11 cellular contexts compared by ENCODE assay signal in the genomic region with DNA sequence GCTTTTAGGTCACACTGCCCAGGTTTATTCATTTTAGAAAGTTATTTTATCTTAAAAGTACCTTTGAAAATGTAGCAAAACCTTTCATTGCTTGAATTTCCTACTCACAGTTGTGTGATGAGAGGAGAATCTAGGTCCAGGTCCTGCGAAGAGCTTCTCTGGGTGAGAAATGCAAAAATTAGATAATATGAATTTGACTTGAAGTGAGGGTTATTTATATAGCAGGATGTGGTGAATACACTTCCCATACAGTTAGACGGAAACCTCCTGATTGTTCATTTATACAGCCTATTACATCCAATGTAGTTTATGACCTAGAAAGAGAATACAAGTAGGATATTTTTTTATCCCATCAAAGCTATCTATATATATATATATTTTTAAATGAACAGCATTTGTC. TPM values are rescaled to one million over a fixed set of nuclear protein-coding genes. Genes with fewer than 3 reads are reported as not detected.
DNase-seq lines count a peak whose midpoint lies in the region; ATAC-seq, FAIRE-seq and TF ChIP-seq lines count a peak whose summit lies in the region.
"Had no signal": no experiment of that assay in that cellular context is flagged by ENCODE, and none has a peak within 500 bp of the region (broad histone marks: within the 10 kb centered on the region; RNA-seq: fewer than 3 reads in every experiment).

No MANE protein-coding gene starts in this region.

- H3K36me3 ChIP-seq in Karpas-422 (ENCODE audit: insufficient read depth, low read length), result 0 out of 2 replicates have a peak, but pooled peaks cover 3% of the 10 kb centered on the region
- peaks cover 4% of the 10 kb centered on the region; the same call in 1 of the 3 replicates for H3K36me3 ChIP-seq in K562 (ENCODE audit: control insufficient read depth, insufficient read depth, low read length)
- H3K36me3 ChIP-seq in CD8-positive, alpha-beta T cell (ENCODE audit: insufficient read depth, low read length), result no peaks in the 10 kb centered on the region

- peaks cover 16% of the 10 kb centered on the region for H3K4me1 Mint-ChIP-seq in CD8-positive, alpha-beta T cell (ENCODE audit: low read depth)

- no peak for TF ChIP-seq EP300 in K562 (IDR thresholded peaks at IDR 0.05; ENCODE audit: low read length)

- CTCF ChIA-PET in K562 (lab: Yijun Ruan, JAX; ENCODE audit: low intra/inter-chr PET ratio), result interaction anchor here (0.6 to 3.4 kb wide), 3 partner anchors 142 to 1024 kb away, joined by 3 to 23 read pairs (median 4); no protein-coding TSS in a partner anchor
- CTCF ChIA-PET in CD8-positive, alpha-beta T cell (lab: Charles Lee), result interaction anchor here (1.1 to 4.9 kb wide), 7 partner anchors 11 to 1032 kb away, joined by 3 to 92 read pairs (median 8); partner anchors contain the start of gene SOX4

- H3K27ac Mint-ChIP-seq in CD8-positive, alpha-beta T cell, result no peak overlapping the region

- no peak overlapping the region for H2AFZ ChIP-seq in Karpas-422 (ENCODE audit: low read length)
- H2AFZ ChIP-seq in K562 (ENCODE audit: low read depth, low read length), result no peak overlapping the region

- H3K4me3 ChIP-seq in Karpas-422 (ENCODE audit: low read length), result peak overlapping the region; percentile 46
- no peak overlapping the region for H3K4me3 ChIP-seq in K562
- no peak overlapping the region for H3K4me3 ChIP-seq in CD8-positive, alpha-beta T cell (ENCODE audit: low read depth, low read length)

- H3K4me3 Mint-ChIP-seq in CD8-positive, alpha-beta T cell, result no peak overlapping the region
- H3K4me3 Mint-ChIP-seq: natural killer cell had no signal

- WGBS in K562 (ENCODE audit: insufficient coverage, low coverage, missing lambda C conversion rate), result 77% methylated on average over 2 of the region's 2 CpGs

- DNase-seq in Karpas-422 (peak; percentile 69), K562 (ENCODE audit: extremely low read depth in 1 of 4, low spot score in 3 of 4) (no peak), NCI-H1417 (lab: John Stamatoyannopoulos, UW) (no peak), foreskin keratinocyte (no peak), occipital lobe (lab: John Stamatoyannopoulos, UW) (no peak)
- DNase-seq in CD8-positive, alpha-beta T cell, result no peak
- DNase-seq: activated CD8-positive, alpha-beta memory T cell treated with anti-CD3 and anti-CD28 coated beads for 24 hours; natural killer cell had no signal

- H3K27me3 Mint-ChIP-seq in CD8-positive, alpha-beta T cell (ENCODE audit: low read depth), result no peaks in the 10 kb centered on the region

- H3K9me3 Mint-ChIP-seq in CD8-positive, alpha-beta T cell, result no peaks in the 10 kb centered on the region

- in situ Hi-C loops in K562 (cut with MboI), result loop anchor here (5.0 kb wide), 1 partner anchor 1038 kb away; no protein-coding TSS in a partner anchor

- H3K9me3 ChIP-seq in Karpas-422 (ENCODE audit: low read length), result no peaks in the 10 kb centered on the region
- H3K9me3 ChIP-seq in K562 (replicated peaks; ENCODE audit: control insufficient read depth, insufficient read depth, low read depth, low read length), result no peaks in the 10 kb centered on the region
- no peaks in the 10 kb centered on the region for H3K9me3 ChIP-seq in CD8-positive, alpha-beta T cell (ENCODE audit: low read length)

- intact Hi-C loops in K562 (cut with micrococcal nuclease), result loop anchor here (1.0 to 2.0 kb wide), 2 partner anchors 343 to 1024 kb away; no protein-coding TSS in a partner anchor
- intact Hi-C loops in CD8-positive, alpha-beta T cell (cut with DNase I, micrococcal nuclease), result loop anchor here (1.0 kb wide), 1 partner anchor 1025 kb away; no protein-coding TSS in a partner anchor

- ATAC-seq in GM18520 (IDR thresholded peaks at IDR 0.05; ENCODE audit: unreplicated experiment) (peak; percentile 38), GM21576 (IDR thresholded peaks at IDR 0.05; ENCODE audit: unreplicated experiment) (peak; percentile 86), K562 (no peak), foreskin keratinocyte (no peak)
- no peak for ATAC-seq in CD8-positive, alpha-beta T cell

- no TSS peak for BruUV-seq in K562 (replicated peaks; lab: Mats Ljungman, UMichigan)

- peaks cover 23% of the 10 kb centered on the region for H3K36me3 Mint-ChIP-seq in CD8-positive, alpha-beta T cell

- FAIRE-seq in K562 (lab: Jason Lieb, UNC), result peak; percentile 11
- FAIRE-seq: bronchial epithelial cell had no signal

- TF ChIP-seq RAD21 in K562 (CRISPR knock-in tag; conservative IDR thresholded peaks at IDR 0.05 in 1 of 2, IDR thresholded peaks at IDR 0.05 in 1 of 2), result no peak

- peak overlapping the region; percentile 54 for H3K9ac ChIP-seq in Karpas-422 (ENCODE audit: low read length)
- H3K9ac ChIP-seq in K562 (ENCODE audit: insufficient read depth in 1 of 2, low read depth in 2 of 2, low read length in 2 of 2), result no peak overlapping the region

- POLR2A ChIA-PET in K562 (lab: Yijun Ruan, JAX), result no interaction called here
- POLR2A ChIA-PET in CD8-positive, alpha-beta T cell (lab: Charles Lee), result interaction anchor here (1.8 kb wide), 1 partner anchor 1028 kb away, joined by 6 read pairs; no protein-coding TSS in a partner anchor

- H3K4me2 ChIP-seq in Karpas-422 (ENCODE audit: low read depth, low read length, poor library complexity, severe bottlenecking) (peak overlapping the region; percentile 80), K562 (ENCODE audit: insufficient read depth, low read length) (no peak overlapping the region)

- TF ChIP-seq POLR2A in K562 (conservative IDR thresholded peaks at IDR 0.05), result no peak

- TF ChIP-seq CTCF in K562 (IDR thresholded peaks at IDR 0.05 in 2 of 3, conservative IDR thresholded peaks at IDR 0.05 in 1 of 3; ENCODE audit: insufficient read depth in 2 of 3, low read depth in 1 of 3, low read length in 3 of 3) (no peak), foreskin keratinocyte (conservative IDR thresholded peaks at IDR 0.05) (no peak)
- no peak for TF ChIP-seq CTCF in CD8-positive, alpha-beta T cell (IDR thresholded peaks at IDR 0.05)

- H3K9me1 ChIP-seq in K562 (ENCODE audit: control insufficient read depth, insufficient read depth, low read length), result no peaks in the 10 kb centered on the region

- no peaks in the 10 kb centered on the region for H3K27me3 ChIP-seq in Karpas-422 (ENCODE audit: low read length)
- no peaks in the 10 kb centered on the region for H3K27me3 ChIP-seq in K562 (ENCODE audit: control insufficient read depth in 2 of 2, insufficient read depth in 2 of 2, low read length in 2 of 2)
- H3K27me3 ChIP-seq in foreskin keratinocyte, result no peaks in the 10 kb centered on the region
- H3K27me3 ChIP-seq in CD8-positive, alpha-beta T cell (ENCODE audit: insufficient read depth, low read length), result no peaks in the 10 kb centered on the region

- H3K79me2 ChIP-seq in Karpas-422 (ENCODE audit: low read length) (peaks cover 71% of the 10 kb centered on the region), K562 (ENCODE audit: control insufficient read depth, insufficient read depth, low read length) (no peaks in the 10 kb centered on the region)

- H4K20me1 ChIP-seq in Karpas-422 (ENCODE audit: insufficient read depth, low read depth, low read length) (no peaks in the 10 kb centered on the region), K562 (replicated peaks; ENCODE audit: control insufficient read depth, insufficient read depth, low read length) (no peaks in the 10 kb centered on the region)

- H3K27ac ChIP-seq in Karpas-422 (ENCODE audit: low read length), result peak overlapping the region; percentile 83
- no peak overlapping the region for H3K27ac ChIP-seq in K562 (ENCODE audit: extremely low read depth, low read depth, low read length)
- no peak overlapping the region for H3K27ac ChIP-seq in foreskin keratinocyte
- no peak overlapping the region for H3K27ac ChIP-seq in CD8-positive, alpha-beta T cell (ENCODE audit: low read depth, low read length)

- peaks cover 35% of the 10 kb centered on the region for H3K4me1 ChIP-seq in Karpas-422 (ENCODE audit: low read length)
- H3K4me1 ChIP-seq in K562 (replicated peaks in 1 of 2; ENCODE audit: control insufficient read depth in 2 of 2, insufficient read depth in 2 of 2, low read length in 2 of 2), result no peaks in the 10 kb centered on the region
- H3K4me1 ChIP-seq in foreskin keratinocyte, result peaks cover 11% of the 10 kb centered on the region
- peaks cover 4% of the 10 kb centered on the region for H3K4me1 ChIP-seq in CD8-positive, alpha-beta T cell (ENCODE audit: insufficient read depth, low read length)

- no peaks in the 10 kb centered on the region for H3K9me2 ChIP-seq in Karpas-422 (replicated peaks; ENCODE audit: insufficient read depth, low read length)

RNA-seq across cellular contexts. Expression of gene CDKAL1, which starts 30.5 kb away (rescaled TPM):
- 17.5 and 23.7 TPM in 2 replicates for total RNA-seq in Karpas-422 (2014; rRNA removed; shearing (Covaris generic); ENCODE audit: low replicate concordance)
- total RNA-seq in K562 (2011; cell fraction: chromatin; rRNA removed; ENCODE audit: low replicate concordance), result 40.8 and 117 TPM in 2 replicates
- total RNA-seq in K562 (2011; cell fraction: nucleolus; rRNA removed), result 24.3 and 27.0 TPM in 2 replicates
- 53.2 and 70.2 TPM in 2 replicates for total RNA-seq in K562 (2011; cell fraction: nucleoplasm; rRNA removed)
- total RNA-seq in K562 (2014; rRNA removed) (23.5 and 28.7 TPM in 2 replicates), K562 (2014; rRNA removed; fragmentation: Illumina TruSeq; extraction: Trizol) (36.3 and 40.3 TPM in 2 replicates), K562 (2015; rRNA removed; fragmentation: Illumina TruSeq; extraction: Trizol) (32.2 and 34.2 TPM in 2 replicates), K562 (2021) (24.5 and 26.8 TPM in 2 replicates), foreskin keratinocyte (12.2 and 12.3 TPM in 2 replicates), occipital lobe (47.6 TPM)
- polyA plus RNA-seq in K562 (2011; rRNA removed) (16.8 and 18.1 TPM in 2 replicates), K562 (2014; fragmentation: Illumina TruSeq; extraction: Trizol) (18.5 and 20.1 TPM in 2 replicates), K562 (2014; fragmentation: Nextera tagmentation; extraction: Ambion mirVana) (10 to 100 TPM; 15.5 to 16.4 TPM), K562 (2014; rRNA removed) (11.2 TPM in 2 replicates), foreskin keratinocyte (3.7 and 4.1 TPM in 2 replicates)
- polyA plus RNA-seq in K562 (2011; cell fraction: cytosol; rRNA removed), result 7.9 and 9.9 TPM in 2 replicates
- 11.9 and 13.9 TPM in 2 replicates for polyA plus RNA-seq in K562 (2011; cell fraction: nucleus; rRNA removed)
- 12.7 and 14.4 TPM in 2 replicates for polyA plus RNA-seq in K562 (2012)
- polyA minus RNA-seq in K562 (2011; rRNA and poly(A)+ RNA removed), result 46.4 and 59.0 TPM in 2 replicates
- 25.3 and 27.7 TPM in 2 replicates for polyA minus RNA-seq in K562 (2011; cell fraction: cytosol; rRNA and poly(A)+ RNA removed)
- 28.4 and 48.3 TPM in 2 replicates for polyA minus RNA-seq in K562 (2011; cell fraction: nucleus; rRNA and poly(A)+ RNA removed)
- total RNA-seq in CD8-positive, alpha-beta T cell, result 10 to 100 TPM; 21.2 to 22.4 TPM

Comparison
In these comparisons a context has a peak if more than half of its experiments do, and no peak if none do; other contexts are left out.
1. ATAC-seq: peak in GM18520 (single experiment) and GM21576 (single experiment); none in K562 (single experiment), foreskin keratinocyte (single experiment) and CD8-positive, alpha-beta T cell (single experiment).